Comparison of ENCODE assay signal across 9 cellular contexts in genomic region chr10:13882112-13882711, GRCh38.
DNase-seq lines count a peak whose midpoint lies in the region; ATAC-seq and TF ChIP-seq lines count a peak whose summit lies in the region.
"Had no signal": no experiment of that assay in that cellular context is flagged by ENCODE, and none has a peak within 500 bp of the region (broad histone marks: within the 10 kb centered on the region; RNA-seq: fewer than 3 reads in every experiment).

No MANE protein-coding gene starts in this region.

- H3K27me3 ChIP-seq in adipocyte (replicated peaks; ENCODE audit: control insufficient read depth, insufficient read depth, low read length) (no peaks in the 10 kb centered on the region), thyroid gland (no peaks in the 10 kb centered on the region)

- 71 to 76% methylated on average over 7 of the region's 7 CpGs for whole genome bisulfite sequencing in thyroid gland, 2 donors

- no peak for ATAC-seq in GM21619 (IDR thresholded peaks at IDR 0.05; ENCODE audit: unreplicated experiment)
- ATAC-seq in GM21723 (IDR thresholded peaks at IDR 0.05; ENCODE audit: unreplicated experiment), result no peak
- no peak for ATAC-seq in omental fat pad (ENCODE audit: low FRiP score)

- no peak for TF ChIP-seq POLR2A in thyroid gland (IDR thresholded peaks at IDR 0.05)

- H3K9me3 ChIP-seq in adipocyte (ENCODE audit: control insufficient read depth, low read length) (no peaks in the 10 kb centered on the region), thyroid gland (no peaks in the 10 kb centered on the region)

- peak overlapping the region in 2 of 3 donors; percentile 18 to 37 for H3K27ac ChIP-seq in thyroid gland
- H3K27ac ChIP-seq: KMS-11 had no signal

- H3K36me3 ChIP-seq in adipocyte (ENCODE audit: control insufficient read depth, insufficient read depth, low read length, severe bottlenecking) (peaks cover 11% of the 10 kb centered on the region), thyroid gland (no peaks in the 10 kb centered on the region)

- no peak overlapping the region for H3K9ac ChIP-seq in adipocyte (ENCODE audit: low read length)
- H3K9ac ChIP-seq: KMS-11 had no signal

- peak; percentile 89 for DNase-seq in HS-5 (ENCODE audit: low read depth)
- DNase-seq in adipocyte (ENCODE audit: low read depth), result peak; percentile 72
- peak; percentile 98 for DNase-seq in iPS DF 4.7 (ENCODE audit: extremely low read depth, low spot score)
- no peak for DNase-seq in thyroid gland
- no peak for DNase-seq in NCI-H2107 treated with DMSO at 0.1 percent for 48 hours (lab: John Stamatoyannopoulos, UW; ENCODE audit: unreplicated experiment)
- no peak for DNase-seq in omental fat pad (ENCODE audit: low spot score)

- TF ChIP-seq CTCF in thyroid gland (IDR thresholded peaks at IDR 0.05), result no peak
- no peak for TF ChIP-seq CTCF in omental fat pad (IDR thresholded peaks at IDR 0.05)

- H3K4me1 ChIP-seq in adipocyte (ENCODE audit: control insufficient read depth, insufficient read depth, low read length) (peaks cover 49% of the 10 kb centered on the region), thyroid gland (peaks cover 26 to 32% of the 10 kb centered on the region in 2 donors)

- intact Hi-C loops in thyroid gland (cut with DNase I), result no loop called here

- peak overlapping the region; percentile 38 for H3K4me3 ChIP-seq in adipocyte (ENCODE audit: low read length)
- no peak overlapping the region for H3K4me3 ChIP-seq in thyroid gland (replicated peaks in 1 of 3)

Comparison
In these comparisons a context has a peak if more than half of its experiments do, and no peak if none do; other contexts are left out.
1. DNase-seq: peak in HS-5 (single experiment), adipocyte (single experiment) and iPS DF 4.7 (single experiment); none in thyroid gland (0 of 2), NCI-H2107 treated with DMSO at 0.1 percent for 48 hours (single experiment) and omental fat pad (single experiment).